Comparison of ENCODE assay signal across 26 cellular contexts in the genomic region with DNA sequence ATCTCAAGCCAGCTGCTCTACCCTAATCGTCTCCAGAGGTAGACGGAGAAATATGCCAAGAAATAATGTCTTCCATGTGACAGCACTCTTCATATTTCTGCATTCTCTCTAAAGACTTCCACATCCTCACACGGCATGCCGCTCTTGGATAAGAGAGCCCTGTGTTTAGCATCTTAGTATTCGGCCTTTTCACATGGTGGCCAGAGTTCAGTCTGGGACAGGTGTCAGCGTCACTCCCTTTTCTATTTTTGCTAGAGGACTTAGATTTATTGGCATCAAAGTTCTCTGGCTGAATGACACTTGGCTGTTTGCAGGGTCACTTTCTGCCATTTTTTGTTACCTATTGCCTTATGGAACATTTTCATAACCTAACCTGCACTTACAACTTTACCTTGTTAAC. TPM values are rescaled to one million over a fixed set of nuclear protein-coding genes. Genes with fewer than 3 reads are reported as not detected.
A peak's percentile ranks its signal among the peaks of the same experiment; 100 is the strongest.
DNase-seq lines count a peak whose midpoint lies in the region; ATAC-seq and TF ChIP-seq lines count a peak whose summit lies in the region.
"Had no signal": no experiment of that assay in that cellular context is flagged by ENCODE, and none has a peak within 500 bp of the region (broad histone marks: within the 10 kb centered on the region; RNA-seq: fewer than 3 reads in every experiment).

No MANE protein-coding gene starts in this region.

- H3K4me3 ChIP-seq in SK-N-SH (ENCODE audit: low read depth in 2 of 2, low read length in 1 of 2) = no peak overlapping the region
- no peak overlapping the region for H3K4me3 ChIP-seq in heart left ventricle
- H3K4me3 ChIP-seq in left ventricle myocardium inferior = no peak overlapping the region
- H3K4me3 ChIP-seq in transverse colon = no peak overlapping the region
- H3K4me3 ChIP-seq: GM23248, HAP-1 had no signal

- TF ChIP-seq RAD21 in SK-N-SH (IDR thresholded peaks at IDR 0.05; ENCODE audit: low read length) = no peak

- no peaks in the 10 kb centered on the region for H3F3A ChIP-seq in SK-N-SH (replicated peaks; ENCODE audit: insufficient read depth)

- CTCF ChIA-PET in SK-N-SH (lab: Yijun Ruan, JAX) = no interaction called here

- H4K20me1 ChIP-seq in SK-N-SH (ENCODE audit: insufficient read depth) = no peaks in the 10 kb centered on the region

- H3K27me3 ChIP-seq in SK-N-SH (ENCODE audit: insufficient read depth) = no peaks in the 10 kb centered on the region
- peaks cover 0 to 12% (median 0%) of the 10 kb centered on the region in 9 donors for H3K27me3 ChIP-seq in heart left ventricle
- H3K27me3 ChIP-seq in left ventricle myocardium inferior (ENCODE audit: low read depth) = peaks cover 35% of the 10 kb centered on the region
- H3K27me3 ChIP-seq in transverse colon = no peaks in the 10 kb centered on the region

- DNase-seq in SK-N-SH (no peak), heart left ventricle (no peak), left ventricle myocardium inferior (no peak), mesenteric fat pad (ENCODE audit: low spot score) (peak; percentile 5), transverse colon (peak; percentile 49), DMS79 treated with DMSO at 0.1 percent for 48 hours (lab: John Stamatoyannopoulos, UW) (no peak), NCI-H2227 treated with DMSO at 0.1 percent for 48 hours (lab: John Stamatoyannopoulos, UW) (no peak)
- DNase-seq: ACHN; C1 segment of cervical spinal cord; Calu3; CD8-positive, alpha-beta memory T cell; DMS153; GM23248; KBM-7; MM.1S; NCI-H1048; NCI-H1417 treated with DMSO at 0.1 percent for 48 hours; NCI-H187; NCI-H446 treated with DMSO at 0.1 percent for 48 hours; NCI-H526 treated with DMSO at 0.1 percent for 48 hours; OCI-M1 had no signal

- H3K9ac ChIP-seq in SK-N-SH = no peak overlapping the region
- H3K9ac ChIP-seq: GM23248 had no signal

- ATAC-seq in SK-N-SH treated with all-trans-retinoic acid at 6 μM for 48 hours = no peak
- peak in 3 of 4 donors; percentile 50 to 72 (median 67) for ATAC-seq in heart left ventricle

- H3K27ac ChIP-seq in SK-N-SH (ENCODE audit: low read depth in 2 of 2, low read length in 1 of 2) (no peak overlapping the region), heart left ventricle (no peak overlapping the region), left ventricle myocardium inferior (replicated peaks) (no peak overlapping the region), transverse colon (peak overlapping the region in 1 of 4 donors; percentile 19)
- H3K27ac ChIP-seq: 22Rv1, GM23248 had no signal

- WGBS in SK-N-SH (ENCODE audit: low lambda C conversion rate) = 33% methylated on average over 6 of the region's 6 CpGs
- WGBS in heart left ventricle, 4 donors = 43 to 59% (median 49%) methylated on average over 6 of the region's 6 CpGs
- 40 to 44% methylated on average over 1 to 6 of the region's 6 CpGs for WGBS in transverse colon (ENCODE audit: low coverage in 1 of 2), 2 donors

- TF ChIP-seq CTCF in SK-N-SH (IDR thresholded peaks at IDR 0.05) (no peak), heart left ventricle (IDR thresholded peaks at IDR 0.05) (no peak), left ventricle myocardium inferior (IDR thresholded peaks at IDR 0.05; ENCODE audit: borderline replicate concordance) (no peak), transverse colon (IDR thresholded peaks at IDR 0.05) (no peak)

- in situ Hi-C loops in transverse colon (cut with MboI; ENCODE audit: low pct_ligation_motif_present in 1 of 4, low pct_unique_long_range_greater_than_20kb in 1 of 4, low sequenced_read_pairs in 3 of 4) = no loop called here

- no peaks in the 10 kb centered on the region for H3K9me2 ChIP-seq in SK-N-SH

- H3K9me3 ChIP-seq in SK-N-SH (no peaks in the 10 kb centered on the region), heart left ventricle (no peaks in the 10 kb centered on the region), left ventricle myocardium inferior (replicated peaks) (no peaks in the 10 kb centered on the region), transverse colon (no peaks in the 10 kb centered on the region)
- H3K9me3 ChIP-seq: HAP-1 had no signal

- H3K4me1 ChIP-seq in SK-N-SH (ENCODE audit: control insufficient read depth in 1 of 2, insufficient read depth in 2 of 2, low read depth in 1 of 2, low read length in 1 of 2) = peaks cover 0 to 8% of the 10 kb centered on the region in 2 experiments; a peak in 1 of 4 replicates
- no peaks in the 10 kb centered on the region for H3K4me1 ChIP-seq in heart left ventricle
- peaks cover 9% of the 10 kb centered on the region for H3K4me1 ChIP-seq in left ventricle myocardium inferior
- peaks cover 0 to 30% (median 2%) of the 10 kb centered on the region in 4 donors for H3K4me1 ChIP-seq in transverse colon
- H3K4me1 ChIP-seq: HAP-1 had no signal

- TF ChIP-seq EP300 in SK-N-SH (IDR thresholded peaks at IDR 0.05; ENCODE audit: borderline replicate concordance in 1 of 2, low read depth in 1 of 2, low read length in 1 of 2) (no peak), transverse colon (IDR thresholded peaks at IDR 0.05; ENCODE audit: low read depth) (no peak)

- POLR2A ChIA-PET in SK-N-SH (lab: Yijun Ruan, JAX) = no interaction called here

- intact Hi-C loops in heart left ventricle (cut with DNase I) (no loop called here), left ventricle myocardium inferior (cut with micrococcal nuclease) (no loop called here), transverse colon (cut with DNase I; ENCODE audit: low total_unique reads) (no loop called here)

- no peak for TF ChIP-seq POLR2A in heart left ventricle (IDR thresholded peaks at IDR 0.05)
- TF ChIP-seq POLR2A in transverse colon (IDR thresholded peaks at IDR 0.05) = no peak

- no peak overlapping the region for H3K4me2 ChIP-seq in SK-N-SH

- no peak overlapping the region for H2AFZ ChIP-seq in SK-N-SH (ENCODE audit: low read depth)
- H2AFZ ChIP-seq: GM23248 had no signal

- no peaks in the 10 kb centered on the region for H3K79me2 ChIP-seq in SK-N-SH (ENCODE audit: insufficient read depth)

- H3K36me3 ChIP-seq in SK-N-SH (replicated peaks in 1 of 2; ENCODE audit: control insufficient read depth in 1 of 2, insufficient read depth in 2 of 2, low read length in 1 of 2) = no peaks in the 10 kb centered on the region
- H3K36me3 ChIP-seq in heart left ventricle = no peaks in the 10 kb centered on the region
- H3K36me3 ChIP-seq in left ventricle myocardium inferior = no peaks in the 10 kb centered on the region
- H3K36me3 ChIP-seq in transverse colon = no peaks in the 10 kb centered on the region
- H3K36me3 ChIP-seq: HAP-1 had no signal

TF ChIP-seq in SK-N-SH treated with all-trans-retinoic acid at 6 μM for 48 hours, 23 proteins besides CTCF, POLR2A, EP300 and RAD21:
- TF ChIP-seq TCF4 (CRISPR knock-in tag; IDR thresholded peaks at IDR 0.05; ENCODE audit: borderline replicate concordance) = peak; percentile 16; the same call in 1 of the 2 replicates
- TF ChIP-seq ZNF70 (CRISPR knock-in tag; IDR thresholded peaks at IDR 0.05) = no peak
- TF ChIP-seq ZFP30 (CRISPR knock-in tag; IDR thresholded peaks at IDR 0.05) = no peak

TF ChIP-seq in SK-N-SH, 30 proteins besides CTCF, POLR2A, EP300 and RAD21:
- TF ChIP-seq EZH2phosphoT487 (IDR thresholded peaks at IDR 0.05; ENCODE audit: borderline replicate concordance, low read depth) (no peak), FOSL2 (IDR thresholded peaks at IDR 0.05; ENCODE audit: borderline replicate concordance, low read depth) (no peak), TCF12 (IDR thresholded peaks at IDR 0.05) (no peak), GABPA (IDR thresholded peaks at IDR 0.05; ENCODE audit: low read depth) (no peak), TEAD4 (IDR thresholded peaks at IDR 0.05; ENCODE audit: borderline replicate concordance, insufficient read depth) (no peak), SIN3A (IDR thresholded peaks at IDR 0.05; ENCODE audit: borderline replicate concordance, low read depth, low read length) (no peak), FOXM1 (IDR thresholded peaks at IDR 0.05; ENCODE audit: low read depth) (no peak), NRF1 (IDR thresholded peaks at IDR 0.05; ENCODE audit: low read depth, low read length) (no peak), RFX5 (IDR thresholded peaks at IDR 0.05; ENCODE audit: low read length) (no peak), TAF1 (IDR thresholded peaks at IDR 0.05; ENCODE audit: borderline replicate concordance, low read depth, low read length) (no peak), JUND (IDR thresholded peaks at IDR 0.05) (no peak), CHD2 (IDR thresholded peaks at IDR 0.05; ENCODE audit: low read length, partially characterized antibody) (no peak), SMC3 (IDR thresholded peaks at IDR 0.05; ENCODE audit: low read depth, low read length) (no peak)
- TF ChIP-seq, protein P1, sequence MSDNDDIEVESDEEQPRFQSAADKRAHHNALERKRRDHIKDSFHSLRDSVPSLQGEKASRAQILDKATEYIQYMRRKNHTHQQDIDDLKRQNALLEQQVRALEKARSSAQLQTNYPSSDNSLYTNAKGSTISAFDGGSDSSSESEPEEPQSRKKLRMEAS (IDR thresholded peaks at IDR 0.05; ENCODE audit: low read depth) = no peak
- TF ChIP-seq, protein P2, sequence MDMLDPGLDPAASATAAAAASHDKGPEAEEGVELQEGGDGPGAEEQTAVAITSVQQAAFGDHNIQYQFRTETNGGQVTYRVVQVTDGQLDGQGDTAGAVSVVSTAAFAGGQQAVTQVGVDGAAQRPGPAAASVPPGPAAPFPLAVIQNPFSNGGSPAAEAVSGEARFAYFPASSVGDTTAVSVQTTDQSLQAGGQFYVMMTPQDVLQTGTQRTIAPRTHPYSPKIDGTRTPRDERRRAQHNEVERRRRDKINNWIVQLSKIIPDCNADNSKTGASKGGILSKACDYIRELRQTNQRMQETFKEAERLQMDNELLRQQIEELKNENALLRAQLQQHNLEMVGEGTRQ (IDR thresholded peaks at IDR 0.05; ENCODE audit: borderline replicate concordance, low read depth, low read length) = no peak
- TF ChIP-seq, protein P3, sequence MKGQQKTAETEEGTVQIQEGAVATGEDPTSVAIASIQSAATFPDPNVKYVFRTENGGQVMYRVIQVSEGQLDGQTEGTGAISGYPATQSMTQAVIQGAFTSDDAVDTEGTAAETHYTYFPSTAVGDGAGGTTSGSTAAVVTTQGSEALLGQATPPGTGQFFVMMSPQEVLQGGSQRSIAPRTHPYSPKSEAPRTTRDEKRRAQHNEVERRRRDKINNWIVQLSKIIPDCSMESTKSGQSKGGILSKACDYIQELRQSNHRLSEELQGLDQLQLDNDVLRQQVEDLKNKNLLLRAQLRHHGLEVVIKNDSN (IDR thresholded peaks at IDR 0.05; ENCODE audit: borderline replicate concordance, low read depth) = no peak

RNA-seq across cellular contexts. Expression of a gene that starts 25.1 kb away (rescaled TPM):
- polyA plus RNA-seq in SK-N-SH (2012; rRNA removed) (not detected in 2 replicates), heart left ventricle (not detected)
- 0.12 TPM in 1 of 2 replicates, not detected in the other for polyA plus RNA-seq in SK-N-SH (2012; cell fraction: cytosol; rRNA removed)
- 0.11 and 0.15 TPM in 2 replicates for polyA plus RNA-seq in SK-N-SH (2012; cell fraction: nucleus; rRNA removed)
- total RNA-seq in heart left ventricle (not detected), left ventricle myocardium inferior (not detected), mesenteric fat pad (not detected), transverse colon (10 to 100 TPM; 24.3 to 83.3 (median 52.3) TPM)
- total RNA-seq: CD8-positive, alpha-beta memory T cell; Daoy; GM23248; HT1080 had no signal
- polyA plus RNA-seq: CD8-positive, alpha-beta memory T cell; GM23248 had no signal

Comparison
In these comparisons a context has a peak if more than half of its experiments do, and no peak if none do; other contexts are left out.
1. DNase-seq: peak in mesenteric fat pad (single experiment) and transverse colon (single experiment); none in SK-N-SH (single experiment), heart left ventricle (0 of 5), left ventricle myocardium inferior (single experiment), DMS79 treated with DMSO at 0.1 percent for 48 hours (single experiment) and NCI-H2227 treated with DMSO at 0.1 percent for 48 hours (single experiment).
2. RNA of a gene that starts 25.1 kb away (total RNA-seq): 24.3 to 83.3 TPM in transverse colon; not detected in mesenteric fat pad (single experiment), not detected in heart left ventricle and not detected in left ventricle myocardium inferior (single experiment); every median in the first group is over 10 times any median in the second.